Comparison of ENCODE assay signal across 15 cellular contexts in genomic region chr16:72884037-72884436, GRCh38.
DNase-seq lines count a peak whose midpoint lies in the region; ATAC-seq and TF ChIP-seq lines count a peak whose summit lies in the region.
"Had no signal": no experiment of that assay in that cellular context is flagged by ENCODE, and none has a peak within 500 bp of the region (broad histone marks: within the 10 kb centered on the region; RNA-seq: fewer than 3 reads in every experiment).

No MANE protein-coding gene starts in this region.

- H3K27ac Mint-ChIP-seq in chondrocyte (ENCODE audit: unreplicated experiment) (peak overlapping the region; percentile 66), osteocyte (ENCODE audit: unreplicated experiment) (peak overlapping the region; percentile 35)
- H3K27ac Mint-ChIP-seq: activated CD8-positive, alpha-beta memory T cell treated with anti-CD3 and anti-CD28 coated beads, Interleukin-2, amount 10 ng/mL, durations not matched to agents 7 days and 5 days had no signal

- H3K36me3 Mint-ChIP-seq in chondrocyte (ENCODE audit: low read depth) (peaks cover 43% of the 10 kb centered on the region), osteocyte (ENCODE audit: unreplicated experiment) (peaks cover 51% of the 10 kb centered on the region)
- H3K36me3 Mint-ChIP-seq: activated CD8-positive, alpha-beta memory T cell treated with anti-CD3 and anti-CD28 coated beads, Interleukin-2, amount 10 ng/mL, durations not matched to agents 7 days and 5 days had no signal

- no peak for ATAC-seq in HG02938 (IDR thresholded peaks at IDR 0.05; ENCODE audit: unreplicated experiment)
- ATAC-seq: activated CD8-positive, alpha-beta memory T cell treated with anti-CD3 and anti-CD28 coated beads, Interleukin-2, amount 10 ng/mL, durations not matched to agents 7 days and 5 days had no signal

- DNase-seq in NCI-H1092 treated with DMSO at 0.1 percent for 48 hours (lab: John Stamatoyannopoulos, UW) (peak; percentile 16), NCI-H1092 (lab: John Stamatoyannopoulos, UW) (no peak), LHCN-M2 (ENCODE audit: low read depth) (peak; percentile 54), chondrocyte (ENCODE audit: low spot score) (no peak), osteocyte (ENCODE audit: extremely low spot score, unreplicated experiment) (no peak)
- no peak for DNase-seq in stimulated activated CD4-positive, alpha-beta T cell treated with anti-CD3 and anti-CD28 coated beads, Interleukin-4, amount 100 ng/mL, for 4 hours
- DNase-seq in effector CD8-positive, alpha-beta T cell (lab: John Stamatoyannopoulos, UW): no peak
- DNase-seq: 8988T; activated CD8-positive, alpha-beta memory T cell treated with anti-CD3 and anti-CD28 coated beads, Interleukin-2, amount 10 ng/mL, durations not matched to agents 7 days and 5 days; activated naive CD4-positive, alpha-beta T cell treated with anti-CD3 and anti-CD28 coated beads, Interleukin-2, amount 50 U/mL, for 16 hours; CD4-positive, alpha-beta memory T cell; NCI-H69; ovary; SW 1271 had no signal

- H3K9me3 Mint-ChIP-seq in chondrocyte (ENCODE audit: low read depth) (no peaks in the 10 kb centered on the region), osteocyte (ENCODE audit: unreplicated experiment) (no peaks in the 10 kb centered on the region)

- TF ChIP-seq CTCF in chondrocyte (IDR thresholded peaks at IDR 0.05) (no peak), osteocyte (IDR thresholded peaks at IDR 0.05) (no peak)

- H3K27me3 Mint-ChIP-seq in chondrocyte (ENCODE audit: low read depth) (no peaks in the 10 kb centered on the region), osteocyte (ENCODE audit: unreplicated experiment) (no peaks in the 10 kb centered on the region)
- H3K27me3 Mint-ChIP-seq: activated CD8-positive, alpha-beta memory T cell treated with anti-CD3 and anti-CD28 coated beads, Interleukin-2, amount 10 ng/mL, durations not matched to agents 7 days and 5 days; CD4-positive, alpha-beta memory T cell had no signal

- H3K4me3 Mint-ChIP-seq in chondrocyte (ENCODE audit: unreplicated experiment) (no peak overlapping the region), osteocyte (ENCODE audit: unreplicated experiment) (no peak overlapping the region)
- H3K4me3 Mint-ChIP-seq: activated CD8-positive, alpha-beta memory T cell treated with anti-CD3 and anti-CD28 coated beads, Interleukin-2, amount 10 ng/mL, durations not matched to agents 7 days and 5 days; CD4-positive, alpha-beta memory T cell had no signal

- H3K4me1 Mint-ChIP-seq in chondrocyte (ENCODE audit: low read depth) (peaks cover 64% of the 10 kb centered on the region), osteocyte (ENCODE audit: unreplicated experiment) (peaks cover 40% of the 10 kb centered on the region)
- H3K4me1 Mint-ChIP-seq: activated CD8-positive, alpha-beta memory T cell treated with anti-CD3 and anti-CD28 coated beads, Interleukin-2, amount 10 ng/mL, durations not matched to agents 7 days and 5 days; CD4-positive, alpha-beta memory T cell had no signal

Comparison
In these comparisons a context has a peak if more than half of its experiments do, and no peak if none do; other contexts are left out.
1. DNase-seq: peak in NCI-H1092 treated with DMSO at 0.1 percent for 48 hours (single experiment) and LHCN-M2 (single experiment); none in NCI-H1092 (single experiment), chondrocyte (single experiment), osteocyte (single experiment), stimulated activated CD4-positive, alpha-beta T cell treated with anti-CD3 and anti-CD28 coated beads, Interleukin-4, amount 100 ng/mL, for 4 hours (0 of 2) and effector CD8-positive, alpha-beta T cell (single experiment).